In the genomic region with DNA sequence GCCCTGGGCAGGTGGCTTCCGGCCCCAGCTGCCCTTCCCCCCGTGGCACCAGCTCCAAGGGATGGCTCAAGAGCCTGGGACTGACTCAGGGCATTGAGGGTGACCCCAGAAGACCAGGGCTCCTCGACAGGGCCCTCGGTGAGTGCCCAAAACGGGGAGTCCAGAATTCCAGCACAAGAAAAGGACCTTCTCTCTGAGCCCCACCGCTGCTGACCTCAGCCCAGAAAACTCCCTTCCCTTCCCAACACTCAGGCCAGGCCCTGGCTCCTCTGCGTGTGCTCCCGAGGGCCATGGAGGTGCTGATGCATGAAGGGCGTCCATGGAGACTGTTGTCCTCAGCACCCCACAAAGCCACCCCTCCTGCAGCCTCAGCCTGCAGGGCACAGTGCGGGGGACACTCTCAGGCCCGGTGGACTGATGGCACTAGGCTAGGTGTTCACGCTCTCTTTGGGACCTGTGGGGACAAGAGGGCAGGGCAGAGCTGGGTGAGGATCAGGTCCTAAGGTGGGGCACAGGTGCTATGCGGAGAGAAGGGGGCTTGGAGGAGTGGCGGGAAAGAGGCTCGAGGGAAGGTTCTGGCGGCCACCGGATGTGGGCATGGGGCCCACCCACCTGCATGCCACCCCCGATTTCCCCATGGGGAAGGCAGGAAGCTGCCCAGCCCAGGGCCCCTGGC, we compare ENCODE assay signal across 10 cellular contexts. TPM values are rescaled to one million over a fixed set of nuclear protein-coding genes. Genes with fewer than 3 reads are reported as not detected.
DNase-seq lines count a peak whose midpoint lies in the region; ATAC-seq, FAIRE-seq and TF ChIP-seq lines count a peak whose summit lies in the region.
"Had no signal": no experiment of that assay in that cellular context is flagged by ENCODE, and none has a peak within 500 bp of the region (broad histone marks: within the 10 kb centered on the region; RNA-seq: fewer than 3 reads in every experiment).

No MANE protein-coding gene starts in this region.

- H3K4me1 Mint-ChIP-seq in activated CD8-positive, alpha-beta T cell treated with anti-CD3 and anti-CD28 coated beads for 36 hours (ENCODE audit: low read depth): peaks cover 14% of the 10 kb centered on the region
- H3K4me1 Mint-ChIP-seq in stimulated activated naive B cell treated with anti-CD40 and anti-IgM and Interleukin-4, amounts not matched to agents 10 μg/mL and 1 μg/mL and 100 μg/mL, for 72 hours: peaks cover 80 to 95% of the 10 kb centered on the region in 2 donors

- H3K79me2 ChIP-seq in HepG2 (ENCODE audit: insufficient read depth, low read length): no peaks in the 10 kb centered on the region

- H3K4me3 ChIP-seq in HepG2 (replicated peaks in 1 of 3; ENCODE audit: insufficient read depth in 1 of 3, low read depth in 2 of 3, low read length in 3 of 3): no peak overlapping the region

- no peak for ATAC-seq in activated CD8-positive, alpha-beta T cell treated with anti-CD3 and anti-CD28 coated beads for 36 hours
- ATAC-seq in HepG2: no peak
- ATAC-seq in stimulated activated naive B cell treated with anti-CD40 and anti-IgM and Interleukin-4, amounts not matched to agents 10 μg/mL and 1 μg/mL and 100 μg/mL, for 72 hours (replicated peaks): peak; percentile 0 to 1
- no peak for ATAC-seq in GM21786 (IDR thresholded peaks at IDR 0.05; ENCODE audit: unreplicated experiment)

- WGBS in HepG2 (ENCODE audit: low lambda C conversion rate): 62% methylated on average over 12 of the region's 18 CpGs

- H3K27ac ChIP-seq in HepG2 (ENCODE audit: extremely low read length, insufficient read depth, low read length): no peak overlapping the region
- H3K27ac ChIP-seq: 22Rv1 had no signal

- peaks cover 68% of the 10 kb centered on the region for H3K36me3 Mint-ChIP-seq in activated CD8-positive, alpha-beta T cell treated with anti-CD3 and anti-CD28 coated beads for 36 hours (ENCODE audit: low read depth)
- H3K36me3 Mint-ChIP-seq in stimulated activated naive B cell treated with anti-CD40 and anti-IgM and Interleukin-4, amounts not matched to agents 10 μg/mL and 1 μg/mL and 100 μg/mL, for 72 hours: peaks cover 47 to 58% of the 10 kb centered on the region in 2 donors

- CTCF ChIA-PET in activated CD8-positive, alpha-beta T cell treated with anti-CD3 and anti-CD28 coated beads for 36 hours (lab: Charles Lee): interaction anchor here (1.0 to 4.7 kb wide), 4 partner anchors 11 to 85 kb away, joined by 4 to 68 read pairs (median 6); partner anchors contain the start of gene SUPT4H1
- CTCF ChIA-PET in HepG2 (lab: Yijun Ruan, JAX; ENCODE audit: low intra/inter-chr PET ratio, low total read pairs): no interaction called here

- no peaks in the 10 kb centered on the region for H3K9me3 ChIP-seq in HepG2 (ENCODE audit: low read length)

- H3K4me2 ChIP-seq in HepG2 (ENCODE audit: low read depth, low read length): no peak overlapping the region

- TF ChIP-seq POLR2A in HepG2 (IDR thresholded peaks at IDR 0.05; ENCODE audit: insufficient read depth in 1 of 2, low read depth in 2 of 2, low read length in 2 of 2): no peak

- no peak overlapping the region for H3K9ac ChIP-seq in HepG2 (ENCODE audit: insufficient read depth, low read depth, low read length)

- peaks cover 7% of the 10 kb centered on the region for H3K27me3 Mint-ChIP-seq in activated CD8-positive, alpha-beta T cell treated with anti-CD3 and anti-CD28 coated beads for 36 hours
- H3K27me3 Mint-ChIP-seq in stimulated activated naive B cell treated with anti-CD40 and anti-IgM and Interleukin-4, amounts not matched to agents 10 μg/mL and 1 μg/mL and 100 μg/mL, for 72 hours: peaks cover 16 to 24% of the 10 kb centered on the region in 2 donors

- no peaks in the 10 kb centered on the region for H4K20me1 ChIP-seq in HepG2 (ENCODE audit: insufficient read depth, low read length)

- H3K27ac Mint-ChIP-seq in activated CD8-positive, alpha-beta T cell treated with anti-CD3 and anti-CD28 coated beads for 36 hours: peak overlapping the region; percentile 96
- H3K27ac Mint-ChIP-seq in stimulated activated naive B cell treated with anti-CD40 and anti-IgM and Interleukin-4, amounts not matched to agents 10 μg/mL and 1 μg/mL and 100 μg/mL, for 72 hours: peak overlapping the region; percentile 100

- H3K36me3 ChIP-seq in HepG2 (replicated peaks in 1 of 2; ENCODE audit: control insufficient read depth in 1 of 2, insufficient read depth in 2 of 2, low read length in 2 of 2): no peaks in the 10 kb centered on the region

- no TSS peak for BruUV-seq in HepG2 (replicated peaks; lab: Mats Ljungman, UMichigan)

- in situ Hi-C loops in HepG2 (cut with HindIII; ENCODE audit: extremely low pct_ligation_motif_present, low pct_unique_long_range_greater_than_20kb): no loop called here

- H3K9me3 Mint-ChIP-seq in activated CD8-positive, alpha-beta T cell treated with anti-CD3 and anti-CD28 coated beads for 36 hours: no peaks in the 10 kb centered on the region
- H3K9me3 Mint-ChIP-seq in stimulated activated naive B cell treated with anti-CD40 and anti-IgM and Interleukin-4, amounts not matched to agents 10 μg/mL and 1 μg/mL and 100 μg/mL, for 72 hours: peaks cover 5 to 6% of the 10 kb centered on the region in 2 donors

- intact Hi-C loops in activated CD8-positive, alpha-beta T cell treated with anti-CD3 and anti-CD28 coated beads for 36 hours (cut with micrococcal nuclease): loop anchor here (10.0 kb wide), 2 partner anchors 302 to 772 kb away; partner anchors contain the start of gene TRIM37
- intact Hi-C loops in HepG2 (cut with micrococcal nuclease; ENCODE audit: unreplicated experiment): no loop called here

- peak overlapping the region; percentile 81 for H3K4me3 Mint-ChIP-seq in activated CD8-positive, alpha-beta T cell treated with anti-CD3 and anti-CD28 coated beads for 36 hours
- H3K4me3 Mint-ChIP-seq in stimulated activated naive B cell treated with anti-CD40 and anti-IgM and Interleukin-4, amounts not matched to agents 10 μg/mL and 1 μg/mL and 100 μg/mL, for 72 hours: peak overlapping the region; percentile 100

- no peak for TF ChIP-seq CTCF in activated CD8-positive, alpha-beta T cell treated with anti-CD3 and anti-CD28 coated beads for 36 hours (IDR thresholded peaks at IDR 0.05)
- TF ChIP-seq CTCF in HepG2 (CRISPR knock-in tag; IDR thresholded peaks at IDR 0.05): no peak

- no peak for TF ChIP-seq RAD21 in HepG2 (CRISPR knock-in tag; IDR thresholded peaks at IDR 0.05)

- no peak for FAIRE-seq in HepG2 (lab: Jason Lieb, UNC)

- H3K27me3 ChIP-seq in HepG2 (ENCODE audit: control insufficient read depth in 1 of 2, insufficient read depth in 2 of 2, low read length in 2 of 2): peaks cover 5 to 15% of the 10 kb centered on the region in 2 experiments; a peak in 3 of 5 replicates

- no peak overlapping the region for H2AFZ ChIP-seq in HepG2 (ENCODE audit: low read length)

- POLR2A ChIA-PET in activated CD8-positive, alpha-beta T cell treated with anti-CD3 and anti-CD28 coated beads for 36 hours (lab: Charles Lee): interaction anchor here (0.7 to 26.8 kb wide), 16 partner anchors 6 to 1507 kb away, joined by 3 to 1558 read pairs (median 4); partner anchors contain the start of genes MKS1, RNF43, SRSF1 and SUPT4H1
- POLR2A ChIA-PET in HepG2 (lab: Yijun Ruan, JAX): no interaction called here

- peak; percentile 84 for DNase-seq in NK-92 treated with Interleukin-12 subunit alpha and Interleukin-12 subunit beta, amount 100 ng/mL, for 24 hours (lab: John Stamatoyannopoulos, UW)
- DNase-seq in NK-92 (lab: John Stamatoyannopoulos, UW; ENCODE audit: unreplicated experiment) (no peak), HepG2 (ENCODE audit: low spot score) (no peak), HT-29 (ENCODE audit: low spot score) (no peak), HuH-7.5 (ENCODE audit: low spot score) (no peak)
- DNase-seq in activated CD8-positive, alpha-beta T cell treated with anti-CD3 and anti-CD28 coated beads for 36 hours: peak; percentile 88
- peak; percentile 76 for DNase-seq in stimulated activated naive B cell treated with anti-CD40 and anti-IgM and Interleukin-4, amounts not matched to agents 10 μg/mL and 1 μg/mL and 100 μg/mL, for 72 hours
- DNase-seq: retina had no signal

- H3K4me1 ChIP-seq in HepG2 (ENCODE audit: insufficient read depth, low read length): peaks cover 62% of the 10 kb centered on the region

- TF ChIP-seq EP300 in HepG2 (IDR thresholded peaks at IDR 0.05; ENCODE audit: low read depth in 2 of 2, low read length in 2 of 2): no peak
- TF ChIP-seq EP300 in HepG2 (CRISPR knock-in tag; IDR thresholded peaks at IDR 0.05; ENCODE audit: borderline replicate concordance): no peak

RNA-seq across cellular contexts. Expression of gene TSPOAP1, which starts 4.3 kb away (rescaled TPM):
- total RNA-seq in activated CD8-positive, alpha-beta T cell treated with anti-CD3 and anti-CD28 coated beads for 36 hours: 10 to 100 TPM; 21.1 to 24.1 TPM
- not detected in 2 replicates for total RNA-seq in HepG2 (2016; rRNA removed; fragmentation: Illumina TruSeq; extraction: Trizol)
- total RNA-seq in HepG2 (2016; cell fraction: cytosol; rRNA removed; fragmentation: Illumina TruSeq; extraction: Trizol; ENCODE audit: low read depth): not detected in 2 replicates
- total RNA-seq in HepG2 (2016; cell fraction: insoluble cytoplasmic fraction; rRNA removed; fragmentation: Illumina TruSeq; extraction: Trizol): not detected in 2 replicates
- total RNA-seq in HepG2 (2016; cell fraction: membrane; rRNA removed; fragmentation: Illumina TruSeq; extraction: Trizol): not detected in 2 replicates
- not detected in 2 replicates for total RNA-seq in HepG2 (2016; cell fraction: nucleus; rRNA removed; fragmentation: Illumina TruSeq; extraction: Trizol)
- polyA plus RNA-seq in HepG2 (2011; rRNA removed): 0.25 TPM in 1 of 2 replicates, not detected in the other
- polyA plus RNA-seq in HepG2 (2011; cell fraction: cytosol; rRNA removed): 0.03 TPM in 1 of 2 replicates, not detected in the other
- polyA plus RNA-seq in HepG2 (2011; cell fraction: nucleus; rRNA removed): 0.09 and 0.50 TPM in 2 replicates
- polyA plus RNA-seq in HepG2 (2012): 0.03 TPM in 1 of 2 replicates, not detected in the other
- not detected in 2 replicates for polyA plus RNA-seq in HepG2 (2016; cell fraction: cytosol; fragmentation: Illumina TruSeq; extraction: Trizol; ENCODE audit: low read depth)
- polyA plus RNA-seq in HepG2 (2016; cell fraction: insoluble cytoplasmic fraction; fragmentation: Illumina TruSeq; extraction: Trizol; ENCODE audit: low read depth): not detected in 2 replicates
- not detected in 2 replicates for polyA plus RNA-seq in HepG2 (2016; cell fraction: membrane; fragmentation: Illumina TruSeq; extraction: Trizol; ENCODE audit: low read depth)
- not detected in 2 replicates for polyA plus RNA-seq in HepG2 (2016; cell fraction: nucleus; fragmentation: Illumina TruSeq; extraction: Trizol; ENCODE audit: insufficient read depth, low read depth)
- polyA minus RNA-seq in HepG2 (2011; rRNA and poly(A)+ RNA removed; ENCODE audit: low replicate concordance): 0.26 TPM in 1 of 2 replicates, not detected in the other
- polyA minus RNA-seq in HepG2 (2011; cell fraction: cytosol; rRNA and poly(A)+ RNA removed): not detected in 2 replicates
- under 0.01 TPM in 1 of 2 replicates, not detected in the other for polyA minus RNA-seq in HepG2 (2011; cell fraction: nucleus; rRNA and poly(A)+ RNA removed)
- 0.86 and 2.4 TPM in 2 replicates for total RNA-seq in HT-29 (2014; rRNA removed; shearing (Covaris generic))

RNA-seq across cellular contexts. Expression of gene SUPT4H1, which starts 19.1 kb away (rescaled TPM):
- total RNA-seq in activated CD8-positive, alpha-beta T cell treated with anti-CD3 and anti-CD28 coated beads for 36 hours: 100 to 1,000 TPM; 104 to 110 TPM
- 155 and 252 TPM in 2 replicates for total RNA-seq in HepG2 (2016; rRNA removed; fragmentation: Illumina TruSeq; extraction: Trizol)
- total RNA-seq in HepG2 (2016; cell fraction: cytosol; rRNA removed; fragmentation: Illumina TruSeq; extraction: Trizol; ENCODE audit: low read depth): 72.2 and 76.4 TPM in 2 replicates
- 169 and 290 TPM in 2 replicates for total RNA-seq in HepG2 (2016; cell fraction: insoluble cytoplasmic fraction; rRNA removed; fragmentation: Illumina TruSeq; extraction: Trizol)
- 130 and 134 TPM in 2 replicates for total RNA-seq in HepG2 (2016; cell fraction: membrane; rRNA removed; fragmentation: Illumina TruSeq; extraction: Trizol)
- 74.4 and 75.7 TPM in 2 replicates for total RNA-seq in HepG2 (2016; cell fraction: nucleus; rRNA removed; fragmentation: Illumina TruSeq; extraction: Trizol)
- polyA plus RNA-seq in HepG2 (2011; rRNA removed): 231 and 244 TPM in 2 replicates
- polyA plus RNA-seq in HepG2 (2011; cell fraction: cytosol; rRNA removed): 148 and 229 TPM in 2 replicates
- 65.5 and 71.0 TPM in 2 replicates for polyA plus RNA-seq in HepG2 (2011; cell fraction: nucleus; rRNA removed)
- 227 and 249 TPM in 2 replicates for polyA plus RNA-seq in HepG2 (2012)
- polyA plus RNA-seq in HepG2 (2016; cell fraction: cytosol; fragmentation: Illumina TruSeq; extraction: Trizol; ENCODE audit: low read depth): 105 and 107 TPM in 2 replicates
- 309 and 341 TPM in 2 replicates for polyA plus RNA-seq in HepG2 (2016; cell fraction: insoluble cytoplasmic fraction; fragmentation: Illumina TruSeq; extraction: Trizol; ENCODE audit: low read depth)
- polyA plus RNA-seq in HepG2 (2016; cell fraction: membrane; fragmentation: Illumina TruSeq; extraction: Trizol; ENCODE audit: low read depth): 144 and 156 TPM in 2 replicates
- 164 and 191 TPM in 2 replicates for polyA plus RNA-seq in HepG2 (2016; cell fraction: nucleus; fragmentation: Illumina TruSeq; extraction: Trizol; ENCODE audit: insufficient read depth, low read depth)
- 68.7 and 109 TPM in 2 replicates for polyA minus RNA-seq in HepG2 (2011; rRNA and poly(A)+ RNA removed; ENCODE audit: low replicate concordance)
- polyA minus RNA-seq in HepG2 (2011; cell fraction: cytosol; rRNA and poly(A)+ RNA removed): 45.1 and 56.8 TPM in 2 replicates
- 51.9 and 61.5 TPM in 2 replicates for polyA minus RNA-seq in HepG2 (2011; cell fraction: nucleus; rRNA and poly(A)+ RNA removed)
- total RNA-seq in HT-29 (2014; rRNA removed; shearing (Covaris generic)): 53.0 and 60.0 TPM in 2 replicates

RNA-seq across cellular contexts. Expression of gene MPO, which starts 52.1 kb away (rescaled TPM):
- not detected for total RNA-seq in activated CD8-positive, alpha-beta T cell treated with anti-CD3 and anti-CD28 coated beads for 36 hours
- total RNA-seq in HepG2 (2016; rRNA removed; fragmentation: Illumina TruSeq; extraction: Trizol): not detected in 2 replicates
- total RNA-seq in HepG2 (2016; cell fraction: cytosol; rRNA removed; fragmentation: Illumina TruSeq; extraction: Trizol; ENCODE audit: low read depth): not detected in 2 replicates
- total RNA-seq in HepG2 (2016; cell fraction: insoluble cytoplasmic fraction; rRNA removed; fragmentation: Illumina TruSeq; extraction: Trizol): not detected in 2 replicates
- total RNA-seq in HepG2 (2016; cell fraction: membrane; rRNA removed; fragmentation: Illumina TruSeq; extraction: Trizol): not detected in 2 replicates
- total RNA-seq in HepG2 (2016; cell fraction: nucleus; rRNA removed; fragmentation: Illumina TruSeq; extraction: Trizol): not detected in 2 replicates
- polyA plus RNA-seq in HepG2 (2011; rRNA removed): not detected in 2 replicates
- not detected in 2 replicates for polyA plus RNA-seq in HepG2 (2011; cell fraction: cytosol; rRNA removed)
- 0.06 and 0.09 TPM in 2 replicates for polyA plus RNA-seq in HepG2 (2011; cell fraction: nucleus; rRNA removed)
- polyA plus RNA-seq in HepG2 (2012): not detected in 2 replicates
- polyA plus RNA-seq in HepG2 (2016; cell fraction: cytosol; fragmentation: Illumina TruSeq; extraction: Trizol; ENCODE audit: low read depth): not detected in 2 replicates
- not detected in 2 replicates for polyA plus RNA-seq in HepG2 (2016; cell fraction: insoluble cytoplasmic fraction; fragmentation: Illumina TruSeq; extraction: Trizol; ENCODE audit: low read depth)
- not detected in 2 replicates for polyA plus RNA-seq in HepG2 (2016; cell fraction: membrane; fragmentation: Illumina TruSeq; extraction: Trizol; ENCODE audit: low read depth)
- not detected in 2 replicates for polyA plus RNA-seq in HepG2 (2016; cell fraction: nucleus; fragmentation: Illumina TruSeq; extraction: Trizol; ENCODE audit: insufficient read depth, low read depth)
- not detected in 2 replicates for polyA minus RNA-seq in HepG2 (2011; rRNA and poly(A)+ RNA removed; ENCODE audit: low replicate concordance)
- not detected in 2 replicates for polyA minus RNA-seq in HepG2 (2011; cell fraction: cytosol; rRNA and poly(A)+ RNA removed)
- polyA minus RNA-seq in HepG2 (2011; cell fraction: nucleus; rRNA and poly(A)+ RNA removed): not detected in 2 replicates
- not detected in 2 replicates for total RNA-seq in HT-29 (2014; rRNA removed; shearing (Covaris generic))

Comparison
In these comparisons a context has a peak if more than half of its experiments do, and no peak if none do; other contexts are left out.
1. DNase-seq: peak in NK-92 treated with Interleukin-12 subunit alpha and Interleukin-12 subunit beta, amount 100 ng/mL, for 24 hours (single experiment), activated CD8-positive, alpha-beta T cell treated with anti-CD3 and anti-CD28 coated beads for 36 hours (single experiment) and stimulated activated naive B cell treated with anti-CD40 and anti-IgM and Interleukin-4, amounts not matched to agents 10 μg/mL and 1 μg/mL and 100 μg/mL, for 72 hours (single experiment); none in NK-92 (single experiment), HepG2 (single experiment), HT-29 (single experiment) and HuH-7.5 (single experiment).
2. ATAC-seq: peak in stimulated activated naive B cell treated with anti-CD40 and anti-IgM and Interleukin-4, amounts not matched to agents 10 μg/mL and 1 μg/mL and 100 μg/mL, for 72 hours (2 of 2); none in activated CD8-positive, alpha-beta T cell treated with anti-CD3 and anti-CD28 coated beads for 36 hours (single experiment), HepG2 (single experiment) and GM21786 (single experiment).